27 cellular contexts compared by ENCODE assay signal in genomic region chr2:238706163-238706562, GRCh38.
"Had no signal": no experiment of that assay in that cellular context is flagged by ENCODE, and none has a peak within 500 bp of the region (broad histone marks: within the 10 kb centered on the region; RNA-seq: fewer than 3 reads in every experiment).

No MANE protein-coding gene starts in this region.

- ATAC-seq: activated CD8-positive, alpha-beta T cell treated with anti-CD3 and anti-CD28 coated beads, Interleukin-2, amount 10 ng/mL, durations not matched to agents 7 days and 5 days; activated naive CD8-positive, alpha-beta T cell treated with anti-CD3 and anti-CD28 coated beads, Interleukin-2, amount 50 U/mL, for 24 hours; activated T-cell treated with anti-CD3 and anti-CD28 coated beads, Interleukin-2, amount 50 U/mL, for 4 hours; Panc1 had no signal

- DNase-seq: activated CD4-positive, alpha-beta T cell treated with anti-CD3 and anti-CD28 coated beads, Interleukin-2, amount 10 ng/mL, durations not matched to agents 24 days and 14 days; activated CD4-positive, alpha-beta T cell treated with anti-CD3 and anti-CD28 coated beads, Interleukin-2, amount 50 U/mL, for 4 hours; activated CD8-positive, alpha-beta T cell treated with anti-CD3 and anti-CD28 coated beads, Interleukin-2, amount 10 ng/mL, durations not matched to agents 7 days and 5 days; activated effector memory CD4-positive, alpha-beta T cell treated with Interleukin-2 at 50 U/mL for 16 hours; activated naive CD4-positive, alpha-beta T cell treated with anti-CD3 and anti-CD28 coated beads, Interleukin-2, amount 10 ng/mL, durations not matched to agents 7 days and 5 days; activated naive CD8-positive, alpha-beta T cell treated with anti-CD3 and anti-CD28 coated beads, Interleukin-2, amount 50 U/mL, for 24 hours; activated T-cell treated with anti-CD3 and anti-CD28 coated beads, Interleukin-2, amount 50 U/mL, for 4 hours; anterior cingulate cortex; caudate nucleus; Kasumi-1; KG1; MG63; NCI-H1048; NCI-H1105 treated with DMSO at 0.1 percent for 48 hours; NCI-H1436; NCI-H1694; NCI-H1930; NCI-H2081 treated with DMSO at 0.1 percent for 48 hours; NCI-H226; NCI-H446 treated with DMSO at 0.1 percent for 48 hours; NCI-H524; NCI-H69; NCI-H82; SHP77; SJCRH30 had no signal

- H3K27ac ChIP-seq: SJCRH30, SK-N-MC had no signal

- H3K4me3 ChIP-seq: MG63, SJCRH30, SK-N-MC had no signal
